24 cellular contexts compared by ENCODE assay signal in genomic region chr11:94184861-94185260, GRCh38. TPM values are rescaled to one million over a fixed set of nuclear protein-coding genes. Genes with fewer than 3 reads are reported as not detected.
A peak's percentile ranks its signal among the peaks of the same experiment; 100 is the strongest.
DNase-seq lines count a peak whose midpoint lies in the region; TF ChIP-seq lines count a peak whose summit lies in the region.
"Had no signal": no experiment of that assay in that cellular context is flagged by ENCODE, and none has a peak within 500 bp of the region (broad histone marks: within the 10 kb centered on the region; RNA-seq: fewer than 3 reads in every experiment).

No MANE protein-coding gene starts in this region.

- H3K4me1 Mint-ChIP-seq in HFFc6 (ENCODE audit: low read depth) = peaks cover 47% of the 10 kb centered on the region
- peaks cover 34% of the 10 kb centered on the region for H3K4me1 Mint-ChIP-seq in chondrocyte (ENCODE audit: low read depth)
- H3K4me1 Mint-ChIP-seq: activated CD4-positive, alpha-beta T cell treated with anti-CD3 and anti-CD28 coated beads, Interleukin-2, amount 10 ng/mL, durations not matched to agents 7 days and 5 days; activated naive CD4-positive, alpha-beta T cell treated with anti-CD3 and anti-CD28 coated beads, Interleukin-2, amount 10 ng/mL, durations not matched to agents 7 days and 5 days had no signal

- no peak overlapping the region for H2BK12ac ChIP-seq in mesenchymal stem cell (ENCODE audit: low read length in 2 of 2)
- H2BK12ac ChIP-seq in neuronal stem cell (ENCODE audit: low read length) = no peak overlapping the region

- H2BK120ac ChIP-seq in mesenchymal stem cell (ENCODE audit: low read depth, low read length) = no peak overlapping the region
- no peak overlapping the region for H2BK120ac ChIP-seq in neuronal stem cell (ENCODE audit: low read depth, low read length)

- no peak for TF ChIP-seq POLR2A in vagina (IDR thresholded peaks at IDR 0.05)

- no peak overlapping the region for H2AFZ ChIP-seq in mesenchymal stem cell (ENCODE audit: low read depth, low read length)
- no peak overlapping the region for H2AFZ ChIP-seq in neuronal stem cell (ENCODE audit: low read length)

- H3K4ac ChIP-seq in mesenchymal stem cell (ENCODE audit: low read depth in 1 of 2, low read length in 2 of 2) (no peak overlapping the region), neuronal stem cell (ENCODE audit: low read length) (no peak overlapping the region)

- H3K18ac ChIP-seq in mesenchymal stem cell (ENCODE audit: low read depth in 1 of 2, low read length in 2 of 2) (no peak overlapping the region), neuronal stem cell (ENCODE audit: low read length) (no peak overlapping the region)

- H2AK5ac ChIP-seq in mesenchymal stem cell (ENCODE audit: low read length, severe bottlenecking) (no peak overlapping the region), neuronal stem cell (ENCODE audit: low read depth, low read length) (no peak overlapping the region)

- H3K4me1 ChIP-seq in mesenchymal stem cell (ENCODE audit: control insufficient read depth, insufficient read depth, low read depth, low read length) (no peaks in the 10 kb centered on the region), vagina (peaks cover 26% of the 10 kb centered on the region), neuronal stem cell (ENCODE audit: control insufficient read depth in 2 of 2, insufficient read depth in 1 of 2, low read depth in 1 of 2, low read length in 2 of 2) (peaks cover 0 to 2% of the 10 kb centered on the region in 2 donors)

- no peaks in the 10 kb centered on the region for H3K9me3 Mint-ChIP-seq in HFFc6
- no peaks in the 10 kb centered on the region for H3K9me3 Mint-ChIP-seq in chondrocyte (ENCODE audit: low read depth)
- H3K9me3 Mint-ChIP-seq: activated CD4-positive, alpha-beta T cell treated with anti-CD3 and anti-CD28 coated beads, Interleukin-2, amount 10 ng/mL, durations not matched to agents 7 days and 5 days; activated naive CD4-positive, alpha-beta T cell treated with anti-CD3 and anti-CD28 coated beads, Interleukin-2, amount 10 ng/mL, durations not matched to agents 7 days and 5 days; CD8-positive, alpha-beta T cell; dendritic cell treated with granulocyte-macrophage colony-stimulating factor and Interleukin-4, amounts not matched to agents 40 ng/mL and 50 ng/mL, for 4 days had no signal

- no CpG with 5 or more reads among the region's 2 CpGs for WGBS in mesenchymal stem cell
- WGBS in neuronal stem cell (ENCODE audit: extremely low coverage in 2 of 2, insufficient read length in 2 of 2, insufficient replicate concordance in 1 of 2), 2 donors = no CpG with 5 or more reads among the region's 2 CpGs

- no peak overlapping the region for H4K91ac ChIP-seq in mesenchymal stem cell (ENCODE audit: low read length)
- H4K91ac ChIP-seq in neuronal stem cell (ENCODE audit: low read depth, low read length, poor library complexity) = no peak overlapping the region

- TF ChIP-seq CTCF in HFFc6 (IDR thresholded peaks at IDR 0.05) = no peak
- TF ChIP-seq CTCF in chondrocyte (IDR thresholded peaks at IDR 0.05) = no peak
- TF ChIP-seq CTCF in vagina (IDR thresholded peaks at IDR 0.05) = no peak

- H3K4me3 Mint-ChIP-seq in HFFc6 = peak overlapping the region; percentile 65
- H3K4me3 Mint-ChIP-seq in chondrocyte (ENCODE audit: unreplicated experiment) = no peak overlapping the region
- H3K4me3 Mint-ChIP-seq: activated CD4-positive, alpha-beta T cell treated with anti-CD3 and anti-CD28 coated beads, Interleukin-2, amount 10 ng/mL, durations not matched to agents 7 days and 5 days; activated naive CD4-positive, alpha-beta T cell treated with anti-CD3 and anti-CD28 coated beads, Interleukin-2, amount 10 ng/mL, durations not matched to agents 7 days and 5 days; CD8-positive, alpha-beta T cell; dendritic cell treated with granulocyte-macrophage colony-stimulating factor and Interleukin-4, amounts not matched to agents 40 ng/mL and 50 ng/mL, for 4 days; naive thymus-derived CD8-positive, alpha-beta T cell; stimulated activated naive CD8-positive, alpha-beta T cell treated with anti-CD3 and anti-CD28 coated beads, Interleukin-15, Interleukin-2, amounts not matched to agents 100 ng/mL and 50 ng/mL, for 24 hours had no signal

- peaks cover 16% of the 10 kb centered on the region for H3K36me3 Mint-ChIP-seq in HFFc6 (ENCODE audit: low read depth)
- peaks cover 15% of the 10 kb centered on the region for H3K36me3 Mint-ChIP-seq in chondrocyte (ENCODE audit: low read depth)

- no peak overlapping the region for H2BK15ac ChIP-seq in mesenchymal stem cell (ENCODE audit: low read depth, poor library complexity, severe bottlenecking)
- H2BK15ac ChIP-seq in neuronal stem cell (ENCODE audit: low read length) = no peak overlapping the region

- no peak for DNase-seq in HFFc6
- DNase-seq in chondrocyte (ENCODE audit: low spot score) = no peak
- no peak for DNase-seq in mesenchymal stem cell
- DNase-seq in vagina (ENCODE audit: extremely low spot score in 2 of 2) = no peak
- DNase-seq in AG08395 (ENCODE audit: low spot score) = no peak
- no peak for DNase-seq in neuronal stem cell (ENCODE audit: low spot score)
- no peak for DNase-seq in HUDEP-2 (lab: John Stamatoyannopoulos, UW; ENCODE audit: unreplicated experiment in 76 of 76)
- DNase-seq: activated CD4-positive, alpha-beta T cell treated with anti-CD3 and anti-CD28 coated beads, Interleukin-2, amount 10 ng/mL, durations not matched to agents 7 days and 5 days; activated naive CD4-positive, alpha-beta T cell treated with anti-CD3 and anti-CD28 coated beads, Interleukin-2, amount 10 ng/mL, durations not matched to agents 7 days and 5 days; activated T-cell treated with anti-CD3 and anti-CD28 coated beads, Interleukin-2, amount 50 U/mL, for 48 hours; CD8-positive, alpha-beta T cell; GDM1; GOT3; heart right ventricle; left cardiac atrium; naive thymus-derived CD8-positive, alpha-beta T cell; NCI-H146; NCI-H2171 treated with DMSO at 0.1 percent for 48 hours; NCI-H526; ovary had no signal

- H3K4me3 ChIP-seq in mesenchymal stem cell (ENCODE audit: insufficient read depth in 1 of 2, low read depth in 1 of 2, low read length in 2 of 2) (peak overlapping the region in 1 of 2 experiments; percentile 27), vagina (no peak overlapping the region), neuronal stem cell (ENCODE audit: low read length in 2 of 2) (no peak overlapping the region)
- H3K4me3 ChIP-seq: cardiac muscle cell, heart right ventricle, ovary had no signal

- H3K27me3 Mint-ChIP-seq in HFFc6 (ENCODE audit: insufficient read depth) (no peaks in the 10 kb centered on the region; the same call in 1 of the 2 replicates), chondrocyte (ENCODE audit: low read depth) (no peaks in the 10 kb centered on the region)
- H3K27me3 Mint-ChIP-seq: activated CD4-positive, alpha-beta T cell treated with anti-CD3 and anti-CD28 coated beads, Interleukin-2, amount 10 ng/mL, durations not matched to agents 7 days and 5 days; activated naive CD4-positive, alpha-beta T cell treated with anti-CD3 and anti-CD28 coated beads, Interleukin-2, amount 10 ng/mL, durations not matched to agents 7 days and 5 days; dendritic cell treated with granulocyte-macrophage colony-stimulating factor and Interleukin-4, amounts not matched to agents 40 ng/mL and 50 ng/mL, for 4 days; naive thymus-derived CD8-positive, alpha-beta T cell; stimulated activated naive CD8-positive, alpha-beta T cell treated with anti-CD3 and anti-CD28 coated beads, Interleukin-15, Interleukin-2, amounts not matched to agents 100 ng/mL and 50 ng/mL, for 24 hours had no signal

- H3K27ac Mint-ChIP-seq in HFFc6 = peak overlapping the region; percentile 87
- peak overlapping the region; percentile 62 for H3K27ac Mint-ChIP-seq in chondrocyte (ENCODE audit: unreplicated experiment)
- H3K27ac Mint-ChIP-seq: activated CD4-positive, alpha-beta T cell treated with anti-CD3 and anti-CD28 coated beads, Interleukin-2, amount 10 ng/mL, durations not matched to agents 7 days and 5 days; activated naive CD4-positive, alpha-beta T cell treated with anti-CD3 and anti-CD28 coated beads, Interleukin-2, amount 10 ng/mL, durations not matched to agents 7 days and 5 days; dendritic cell treated with granulocyte-macrophage colony-stimulating factor and Interleukin-4, amounts not matched to agents 40 ng/mL and 50 ng/mL, for 4 days; stimulated activated naive CD8-positive, alpha-beta T cell treated with anti-CD3 and anti-CD28 coated beads, Interleukin-15, Interleukin-2, amounts not matched to agents 100 ng/mL and 50 ng/mL, for 24 hours had no signal

- H3K23ac ChIP-seq in mesenchymal stem cell (ENCODE audit: low read length in 2 of 2) (no peak overlapping the region), neuronal stem cell (ENCODE audit: low read depth, low read length, poor library complexity) (no peak overlapping the region)

- H4K8ac ChIP-seq in mesenchymal stem cell (ENCODE audit: low read length) = no peak overlapping the region
- no peak overlapping the region for H4K8ac ChIP-seq in neuronal stem cell (ENCODE audit: low read depth, low read length)

- H3K36me3 ChIP-seq in mesenchymal stem cell (ENCODE audit: control insufficient read depth in 1 of 2, insufficient read depth in 2 of 2, low read depth in 1 of 2, low read length in 2 of 2) (peaks cover 9 to 49% of the 10 kb centered on the region in 2 experiments), vagina (peaks cover 0 to 20% of the 10 kb centered on the region in 2 donors), neuronal stem cell (replicated peaks in 1 of 2; ENCODE audit: control insufficient read depth in 2 of 2, insufficient read depth in 2 of 2, low read length in 2 of 2) (peaks cover 9 to 62% of the 10 kb centered on the region in 2 donors)
- H3K36me3 ChIP-seq: ovary had no signal

- no peaks in the 10 kb centered on the region for H3K27me3 ChIP-seq in mesenchymal stem cell (ENCODE audit: control insufficient read depth in 1 of 2, insufficient read depth in 1 of 2, low read length in 2 of 2)
- no peaks in the 10 kb centered on the region for H3K27me3 ChIP-seq in vagina
- H3K27me3 ChIP-seq in neuronal stem cell (ENCODE audit: control insufficient read depth in 3 of 3, insufficient read depth in 3 of 3, low read depth in 1 of 3, low read length in 3 of 3) = no peaks in the 10 kb centered on the region
- H3K27me3 ChIP-seq: cardiac muscle cell, heart right ventricle, ovary had no signal

- H3K4me2 ChIP-seq in mesenchymal stem cell (ENCODE audit: low read length, poor library complexity, severe bottlenecking) (no peak overlapping the region), neuronal stem cell (ENCODE audit: insufficient read depth, low read length, poor library complexity, severe bottlenecking) (no peak overlapping the region)
- H3K4me2 ChIP-seq: KMS-11 had no signal

- H3K9ac ChIP-seq in mesenchymal stem cell (ENCODE audit: low read length) = peak overlapping the region; percentile 58
- H3K9ac ChIP-seq in neuronal stem cell (ENCODE audit: low read depth, low read length, poor library complexity) = no peak overlapping the region
- H3K9ac ChIP-seq: KMS-11 had no signal

- H3K27ac ChIP-seq in mesenchymal stem cell (ENCODE audit: low read length, poor library complexity, severe bottlenecking) (no peak overlapping the region), vagina (peak overlapping the region; percentile 57), neuronal stem cell (replicated peaks; ENCODE audit: low read length) (no peak overlapping the region)
- H3K27ac ChIP-seq: cardiac muscle cell, heart right ventricle, KMS-11, ovary had no signal

- no peak overlapping the region for H2BK5ac ChIP-seq in mesenchymal stem cell (ENCODE audit: low read depth, low read length, poor library complexity, severe bottlenecking)
- no peak overlapping the region for H2BK5ac ChIP-seq in neuronal stem cell (ENCODE audit: low read length)

- H3K9me3 ChIP-seq in mesenchymal stem cell (ENCODE audit: control insufficient read depth, low read length) (no peaks in the 10 kb centered on the region), vagina (no peaks in the 10 kb centered on the region), neuronal stem cell (replicated peaks in 1 of 2; ENCODE audit: control insufficient read depth in 2 of 2, insufficient read depth in 1 of 2, low read depth in 1 of 2, low read length in 2 of 2) (no peaks in the 10 kb centered on the region)
- H3K9me3 ChIP-seq: heart right ventricle, ovary had no signal

- intact Hi-C loops in vagina (cut with DNase I) = no loop called here

- H3K79me1 ChIP-seq in mesenchymal stem cell (replicated peaks; ENCODE audit: low read length, poor library complexity, severe bottlenecking) (peaks cover 7% of the 10 kb centered on the region), neuronal stem cell (ENCODE audit: low read depth, low read length) (no peaks in the 10 kb centered on the region)

- no peak overlapping the region for H3K14ac ChIP-seq in mesenchymal stem cell (ENCODE audit: low read length in 2 of 2)
- no peak overlapping the region for H3K14ac ChIP-seq in neuronal stem cell (ENCODE audit: low read length)

RNA-seq across cellular contexts. Expression of gene PANX1, which starts 56.2 kb away (rescaled TPM):
- total RNA-seq in HFFc6 (2021; fragmentation: NEBNext Ultra II Directional; extraction: Animal tissue kit (Norgen Biotek cat#: 25700)) = 10 to 100 TPM; 22.5 to 26.7 (median 24.5) TPM
- total RNA-seq in chondrocyte (25.6 to 36.4 TPM (median 35.7 TPM) in 3 replicates), vagina (18.9 TPM)
- polyA plus RNA-seq in mesenchymal stem cell (2013, experiment 1 of 2) = 32.0 TPM
- polyA plus RNA-seq in mesenchymal stem cell (2013, experiment 2 of 2) = 32.5 TPM
- 14.5 TPM for polyA plus RNA-seq in neuronal stem cell (2013, experiment 1 of 2)
- 14.8 TPM for polyA plus RNA-seq in neuronal stem cell (2013, experiment 2 of 2)
